17 cellular contexts compared by ENCODE assay signal in the genomic region with DNA sequence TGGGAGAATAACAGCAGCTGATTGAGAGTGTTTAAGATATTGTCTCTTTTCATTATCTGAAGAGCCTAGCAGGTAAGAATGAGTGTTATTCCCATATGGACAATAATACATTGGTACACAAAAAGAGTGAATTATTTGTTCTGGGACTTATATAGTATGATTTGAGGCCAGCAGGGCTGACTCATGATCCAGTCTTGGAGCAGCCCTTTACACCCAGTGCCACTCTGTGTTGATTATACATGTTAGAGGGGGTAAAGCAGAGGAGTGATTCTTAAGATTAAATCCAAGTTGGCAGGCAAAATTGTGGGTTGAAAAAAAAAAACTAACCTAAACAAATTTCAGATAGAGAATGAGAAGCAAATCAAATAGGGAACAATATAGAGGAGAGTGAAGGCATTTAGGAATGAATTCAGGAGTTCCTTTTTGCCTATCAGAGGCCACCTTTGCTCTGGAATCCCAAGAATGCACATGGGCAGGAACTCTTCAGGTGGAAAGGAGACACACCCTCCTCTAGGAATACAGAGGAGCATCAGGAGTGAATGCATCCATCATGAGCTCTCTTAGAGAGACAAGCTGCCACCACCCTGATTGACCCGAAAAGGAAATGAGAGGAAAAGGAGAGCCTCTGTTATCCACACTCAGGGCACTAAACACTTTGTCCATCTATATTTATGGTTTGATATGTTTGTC. TPM values are rescaled to one million over a fixed set of nuclear protein-coding genes. Genes with fewer than 3 reads are reported as not detected.
"Had no signal": no experiment of that assay in that cellular context is flagged by ENCODE, and none has a peak within 500 bp of the region (broad histone marks: within the 10 kb centered on the region; RNA-seq: fewer than 3 reads in every experiment).

No MANE protein-coding gene starts in this region.

- H3K9me3 Mint-ChIP-seq: activated CD4-positive, alpha-beta T cell treated with anti-CD3 and anti-CD28 coated beads, Interleukin-2, amount 10 ng/mL, durations not matched to agents 24 days and 14 days; activated naive CD4-positive, alpha-beta T cell treated with anti-CD3 and anti-CD28 coated beads for 36 hours; activated T-helper 1 cell treated with anti-CD3 and anti-CD28 coated beads, Interleukin-12 subunit alpha, Interleukin-12 subunit beta, Interleukin-2, Interleukin-4 antibody, amounts not matched to agents 30 ng/mL and 10 ng/mL and 1 ng/mL, durations not matched to agents 14 hours and 24 hours and 36 hours; nephron progenitor cell; stimulated activated naive CD8-positive, alpha-beta T cell treated with anti-CD3 and anti-CD28 coated beads, Interleukin-15, Interleukin-2, amounts not matched to agents 100 ng/mL and 50 ng/mL, for 24 hours had no signal

- H3K4me3 ChIP-seq: colonic mucosa, vagina had no signal

- H3K9me3 ChIP-seq: colonic mucosa, vagina had no signal

- H3K27ac Mint-ChIP-seq: activated CD4-positive, alpha-beta T cell treated with anti-CD3 and anti-CD28 coated beads, Interleukin-2, amount 10 ng/mL, durations not matched to agents 24 days and 14 days; activated naive CD4-positive, alpha-beta T cell treated with anti-CD3 and anti-CD28 coated beads for 36 hours; activated T-helper 1 cell treated with anti-CD3 and anti-CD28 coated beads, Interleukin-12 subunit alpha, Interleukin-12 subunit beta, Interleukin-2, Interleukin-4 antibody, amounts not matched to agents 30 ng/mL and 10 ng/mL and 1 ng/mL, durations not matched to agents 14 hours and 24 hours and 36 hours; nephron progenitor cell; stimulated activated naive CD8-positive, alpha-beta T cell treated with anti-CD3 and anti-CD28 coated beads, Interleukin-15, Interleukin-2, amounts not matched to agents 100 ng/mL and 50 ng/mL, for 24 hours had no signal

- H3K27me3 ChIP-seq: colonic mucosa, vagina had no signal

- H3K4me1 ChIP-seq: colonic mucosa, vagina had no signal

- DNase-seq: activated CD4-positive, alpha-beta T cell treated with anti-CD3 and anti-CD28 coated beads, Interleukin-2, amount 10 ng/mL, durations not matched to agents 24 days and 14 days; activated naive CD4-positive, alpha-beta T cell treated with anti-CD3 and anti-CD28 coated beads for 36 hours; colonic mucosa; mesenchymal stem cell; nephron progenitor cell; T-helper 1 cell; WERI-Rb-1 had no signal

- H3K4me1 Mint-ChIP-seq: activated CD4-positive, alpha-beta T cell treated with anti-CD3 and anti-CD28 coated beads, Interleukin-2, amount 10 ng/mL, durations not matched to agents 24 days and 14 days; nephron progenitor cell had no signal

- H3K27ac ChIP-seq: colonic mucosa, vagina, WERI-Rb-1 had no signal

- H3K36me3 ChIP-seq: colonic mucosa, vagina, WERI-Rb-1 had no signal

- ATAC-seq: sciatic nerve had no signal

- H3K4me3 Mint-ChIP-seq: activated CD4-positive, alpha-beta T cell treated with anti-CD3 and anti-CD28 coated beads, Interleukin-2, amount 10 ng/mL, durations not matched to agents 24 days and 14 days; activated naive CD4-positive, alpha-beta T cell treated with anti-CD3 and anti-CD28 coated beads for 36 hours; activated T-helper 1 cell treated with anti-CD3 and anti-CD28 coated beads, Interleukin-12 subunit alpha, Interleukin-12 subunit beta, Interleukin-2, Interleukin-4 antibody, amounts not matched to agents 30 ng/mL and 10 ng/mL and 1 ng/mL, durations not matched to agents 14 hours and 24 hours and 36 hours; nephron progenitor cell; stimulated activated naive CD8-positive, alpha-beta T cell treated with anti-CD3 and anti-CD28 coated beads, Interleukin-15, Interleukin-2, amounts not matched to agents 100 ng/mL and 50 ng/mL, for 24 hours had no signal

RNA-seq across cellular contexts. Expression of gene MRGPRX1, which starts 19.2 kb away (rescaled TPM):
- total RNA-seq: activated CD4-positive, alpha-beta T cell treated with anti-CD3 and anti-CD28 coated beads, Interleukin-2, amount 10 ng/mL, durations not matched to agents 24 days and 14 days; activated naive CD4-positive, alpha-beta T cell treated with anti-CD3 and anti-CD28 coated beads for 36 hours; activated T-helper 1 cell treated with anti-CD3 and anti-CD28 coated beads, Interleukin-12 subunit alpha, Interleukin-12 subunit beta, Interleukin-2, Interleukin-4 antibody, amounts not matched to agents 30 ng/mL and 10 ng/mL and 1 ng/mL, durations not matched to agents 14 hours and 24 hours and 36 hours; cardiac septum; colonic mucosa; endothelial cell of umbilical vein; frontal cortex; omental fat pad; pulmonary artery endothelial cell; sciatic nerve; vagina had no signal
- polyA plus RNA-seq: adipose tissue, endothelial cell of umbilical vein had no signal
